In the genomic region with DNA sequence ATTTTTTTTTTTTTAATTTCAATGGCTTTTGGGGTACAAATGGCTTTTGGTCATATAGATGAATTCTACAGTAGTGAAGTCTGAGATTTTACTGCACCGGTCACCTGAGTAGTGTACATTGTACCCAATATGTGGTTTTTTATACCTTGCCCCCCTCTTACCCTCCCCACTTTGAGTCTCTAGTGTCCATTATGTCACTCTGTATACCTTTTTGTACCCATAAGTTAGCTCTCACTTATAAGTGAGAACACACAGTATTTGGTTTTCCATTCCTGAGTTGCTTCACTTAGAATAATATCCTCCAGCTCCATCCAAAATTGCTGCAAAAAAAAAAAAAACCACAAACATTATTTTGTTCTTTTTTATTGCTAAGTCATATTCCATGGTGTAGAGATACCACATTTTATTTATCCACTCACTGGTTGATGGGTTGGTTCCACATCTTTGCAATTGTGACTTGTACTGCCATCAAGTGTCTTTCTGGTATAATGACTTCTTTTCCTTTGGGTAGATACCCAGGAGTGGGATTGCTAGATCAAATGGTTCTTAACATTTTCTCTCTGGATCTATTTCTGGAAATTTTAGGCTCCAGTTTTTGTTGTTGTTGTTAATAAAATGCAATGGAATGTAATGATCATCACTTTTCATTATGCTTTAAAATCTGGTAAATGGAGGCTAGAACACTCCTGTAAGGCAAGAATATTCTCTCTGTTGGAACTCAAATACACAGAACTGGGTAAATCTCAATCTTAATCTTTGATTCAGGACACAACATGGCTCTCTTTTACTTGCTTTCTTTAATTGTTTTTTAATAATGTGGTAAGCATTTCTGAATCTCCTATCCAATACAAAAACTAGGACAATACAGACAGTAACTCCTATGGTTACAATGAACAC, we compare ENCODE assay signal across 8 cellular contexts. TPM values are rescaled to one million over a fixed set of nuclear protein-coding genes. Genes with fewer than 3 reads are reported as not detected.
A peak's percentile ranks its signal among the peaks of the same experiment; 100 is the strongest.
DNase-seq lines count a peak whose midpoint lies in the region; ATAC-seq and TF ChIP-seq lines count a peak whose summit lies in the region.

No MANE protein-coding gene starts in this region.

- no peaks in the 10 kb centered on the region for H3K27me3 Mint-ChIP-seq in activated T-cell treated with anti-CD3 and anti-CD28 coated beads, Interleukin-2, amount 50 U/mL, for 72 hours (ENCODE audit: low read depth)

- H3K36me3 ChIP-seq in ovary, result no peaks in the 10 kb centered on the region

- H3K4me1 Mint-ChIP-seq in activated T-cell treated with anti-CD3 and anti-CD28 coated beads, Interleukin-2, amount 50 U/mL, for 72 hours (ENCODE audit: low read depth), result peaks cover 94% of the 10 kb centered on the region

- peak overlapping the region; percentile 55 to 76 for H3K4me3 Mint-ChIP-seq in activated T-cell treated with anti-CD3 and anti-CD28 coated beads, Interleukin-2, amount 50 U/mL, for 72 hours

- no peak for ATAC-seq in activated T-cell treated with anti-CD3 and anti-CD28 coated beads, Interleukin-2, amount 50 U/mL, for 72 hours (replicated peaks in 1 of 2)
- ATAC-seq in GM21723 (IDR thresholded peaks at IDR 0.05; ENCODE audit: unreplicated experiment) (no peak), HG02588 (IDR thresholded peaks at IDR 0.05; ENCODE audit: unreplicated experiment) (no peak)

- peaks cover 3% of the 10 kb centered on the region for H3K4me1 ChIP-seq in ovary (ENCODE audit: insufficient read depth)

- TF ChIP-seq POLR2A in ovary (IDR thresholded peaks at IDR 0.05), result no peak

- H3K27me3 ChIP-seq in ovary, result no peaks in the 10 kb centered on the region

- H3K27ac ChIP-seq in caudate nucleus (ENCODE audit: low read depth, low read length) (peak overlapping the region; percentile 18), ovary (no peak overlapping the region)

- intact Hi-C loops in ovary (cut with DNase I), result no loop called here

- H3K9me3 ChIP-seq in ovary, result no peaks in the 10 kb centered on the region

- no peaks in the 10 kb centered on the region for H3K9me3 Mint-ChIP-seq in activated T-cell treated with anti-CD3 and anti-CD28 coated beads, Interleukin-2, amount 50 U/mL, for 72 hours

- DNase-seq in activated T-cell treated with anti-CD3 and anti-CD28 coated beads, Interleukin-2, amount 50 U/mL, for 72 hours, result no peak
- no peak for DNase-seq in activated T-cell treated with anti-CD3 and anti-CD28 coated beads, Interleukin-2, amount 50 U/mL, for 1 hour
- DNase-seq in NCI-H526 treated with DMSO at 0.1 percent for 48 hours (lab: John Stamatoyannopoulos, UW), result peak; percentile 25
- peak in 1 of 61 donors; percentile 37 for DNase-seq in caudate nucleus (lab: John Stamatoyannopoulos, UW)
- DNase-seq in ovary, result no peak
- no peak for DNase-seq in AG20443 (ENCODE audit: low spot score)

- no peak for TF ChIP-seq EP300 in ovary (IDR thresholded peaks at IDR 0.05)

- H3K4me3 ChIP-seq in ovary, result no peak overlapping the region

- peak overlapping the region; percentile 86 for H3K27ac Mint-ChIP-seq in activated T-cell treated with anti-CD3 and anti-CD28 coated beads, Interleukin-2, amount 50 U/mL, for 72 hours

- H3K36me3 Mint-ChIP-seq in activated T-cell treated with anti-CD3 and anti-CD28 coated beads, Interleukin-2, amount 50 U/mL, for 72 hours (ENCODE audit: insufficient read depth in 2 of 2), result peaks cover 28 to 67% of the 10 kb centered on the region in 2 donors

- peak in 2 of 3 donors; percentile 16 to 18 for TF ChIP-seq CTCF in ovary (IDR thresholded peaks at IDR 0.05)

- WGBS in ovary, 3 donors, result 88 to 100% (median 96%) methylated on average over 1 of the region's 1 CpG

RNA-seq across cellular contexts. Expression of gene NEAT1, which starts 10.3 kb away (rescaled TPM):
- 1,000 to 10,000 TPM in 1 of 2 donors, 100 to 1,000 TPM in 1; 678 to 1,151 TPM for total RNA-seq in activated T-cell treated with anti-CD3 and anti-CD28 coated beads, Interleukin-2, amount 50 U/mL, for 72 hours
- total RNA-seq in ovary, result 100 to 1,000 TPM; 175 to 850 (median 372) TPM
- polyA plus RNA-seq in ovary, result 100 to 1,000 TPM; 216 to 268 TPM

RNA-seq across cellular contexts. Expression of gene FRMD8, which starts 46.5 kb away (rescaled TPM):
- total RNA-seq in activated T-cell treated with anti-CD3 and anti-CD28 coated beads, Interleukin-2, amount 50 U/mL, for 72 hours, result 10 to 100 TPM; 43.5 to 47.2 TPM
- total RNA-seq in ovary, result 10 to 100 TPM; 21.2 to 41.7 (median 25.5) TPM
- polyA plus RNA-seq in ovary, result 10 to 100 TPM in 1 of 2 donors, 1 to 10 TPM in 1; 4.3 to 15.8 TPM

RNA-seq across cellular contexts. Expression of gene SLC25A45, which starts 50.5 kb away (rescaled TPM):
- 10 to 100 TPM; 16.4 to 18.8 TPM for total RNA-seq in activated T-cell treated with anti-CD3 and anti-CD28 coated beads, Interleukin-2, amount 50 U/mL, for 72 hours
- 1 to 10 TPM; 3.2 to 8.7 (median 4.6) TPM for total RNA-seq in ovary
- 1 to 10 TPM; 2.7 to 3.4 TPM for polyA plus RNA-seq in ovary
